Comparison of ENCODE assay signal across 24 cellular contexts in the genomic region with DNA sequence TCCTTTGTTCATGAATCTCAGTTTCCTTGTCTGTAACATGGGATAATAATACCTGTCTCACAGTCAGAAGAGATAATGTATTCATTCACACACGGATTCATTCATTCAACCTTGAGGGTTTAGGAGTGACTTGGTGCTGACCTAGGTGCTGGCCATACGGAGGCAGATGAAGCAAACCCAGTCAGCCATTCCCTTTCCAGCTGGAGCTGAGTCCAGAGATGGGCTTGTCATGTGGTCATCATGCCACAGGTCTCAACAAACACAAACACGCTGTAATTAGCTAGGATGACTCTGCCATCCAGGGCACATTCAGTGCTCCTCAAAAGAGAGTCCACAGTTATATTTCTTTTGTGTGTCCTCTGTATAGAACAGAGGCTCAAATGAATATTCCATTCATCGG. TPM values are rescaled to one million over a fixed set of nuclear protein-coding genes. Genes with fewer than 3 reads are reported as not detected.
A peak's percentile ranks its signal among the peaks of the same experiment; 100 is the strongest.
DNase-seq lines count a peak whose midpoint lies in the region; ATAC-seq, FAIRE-seq and TF ChIP-seq lines count a peak whose summit lies in the region.
"Had no signal": no experiment of that assay in that cellular context is flagged by ENCODE, and none has a peak within 500 bp of the region (broad histone marks: within the 10 kb centered on the region; RNA-seq: fewer than 3 reads in every experiment).

No MANE protein-coding gene starts in this region.

- no peaks in the 10 kb centered on the region for H3K36me3 Mint-ChIP-seq in GM23338 (ENCODE audit: low read depth)
- H3K36me3 Mint-ChIP-seq in stimulated activated effector memory CD8-positive, alpha-beta T cell treated with anti-CD3 and anti-CD28 coated beads, Interleukin-12 subunit alpha, Interleukin-12 subunit beta, amount 100 ng/mL, for 72 hours = no peaks in the 10 kb centered on the region
- H3K36me3 Mint-ChIP-seq in activated naive CD8-positive, alpha-beta T cell treated with anti-CD3 and anti-CD28 coated beads, Interleukin-2, amount 50 U/mL, for 24 hours (ENCODE audit: low read depth) = no peaks in the 10 kb centered on the region
- H3K36me3 Mint-ChIP-seq: IgD-negative memory B cell had no signal

- no peak for TF ChIP-seq POLR2A in GM12878 (IDR thresholded peaks at IDR 0.05; ENCODE audit: low read depth, low read length)

- intact Hi-C loops in GM12878 (cut with micrococcal nuclease; ENCODE audit: unreplicated experiment) = no loop called here

- no peak overlapping the region for H3K27ac Mint-ChIP-seq in GM23338
- no peak overlapping the region for H3K27ac Mint-ChIP-seq in stimulated activated effector memory CD8-positive, alpha-beta T cell treated with anti-CD3 and anti-CD28 coated beads, Interleukin-12 subunit alpha, Interleukin-12 subunit beta, amount 100 ng/mL, for 72 hours
- no peak overlapping the region for H3K27ac Mint-ChIP-seq in activated naive CD8-positive, alpha-beta T cell treated with anti-CD3 and anti-CD28 coated beads, Interleukin-2, amount 50 U/mL, for 24 hours
- H3K27ac Mint-ChIP-seq: B cell, IgD-negative memory B cell had no signal

- no peak for TF ChIP-seq EP300 in GM12878 (IDR thresholded peaks at IDR 0.05; ENCODE audit: borderline replicate concordance in 1 of 2, control insufficient read depth in 1 of 2, low read depth in 2 of 2, low read length in 2 of 2)

- H3K27me3 ChIP-seq in GM23338 (ENCODE audit: insufficient read depth) = no peaks in the 10 kb centered on the region
- H3K27me3 ChIP-seq in GM12878 (replicated peaks in 1 of 2; ENCODE audit: control insufficient read depth in 2 of 2, insufficient read depth in 2 of 2, low read length in 1 of 2) = no peaks in the 10 kb centered on the region; a peak in 1 of 4 replicates

- CTCF ChIA-PET in GM12878 (lab: Yijun Ruan, JAX) = no interaction called here

- RAD21 ChIA-PET in GM12878 (lab: Charles Lee; ENCODE audit: unreplicated experiment) = no interaction called here

- no peak for TF ChIP-seq CTCF in GM23338 (conservative IDR thresholded peaks at IDR 0.05; ENCODE audit: low read depth in 2 of 2)
- no peak for TF ChIP-seq CTCF in GM12878 (IDR thresholded peaks at IDR 0.05 in 2 of 3, conservative IDR thresholded peaks at IDR 0.05 in 1 of 3; ENCODE audit: control insufficient read depth in 2 of 3, extremely low read depth in 1 of 3, insufficient read depth in 1 of 3, low read depth in 3 of 3, low read length in 3 of 3)

- H3F3A ChIP-seq in GM23338 (replicated peaks; ENCODE audit: low read depth) = no peaks in the 10 kb centered on the region

- SMC1A ChIA-PET in GM12878 (lab: Charles Lee; ENCODE audit: uncharacterized antibody, unreplicated experiment) = no interaction called here

- H3K27ac ChIP-seq in GM23338 (ENCODE audit: low read depth) = no peak overlapping the region
- H3K27ac ChIP-seq in GM12878 (ENCODE audit: control insufficient read depth, insufficient read depth) = no peak overlapping the region

- H3K9ac ChIP-seq in GM12878 (ENCODE audit: control insufficient read depth, insufficient read depth, low read length) = no peak overlapping the region

- H3K4me1 Mint-ChIP-seq in GM23338 = no peaks in the 10 kb centered on the region
- no peaks in the 10 kb centered on the region for H3K4me1 Mint-ChIP-seq in stimulated activated effector memory CD8-positive, alpha-beta T cell treated with anti-CD3 and anti-CD28 coated beads, Interleukin-12 subunit alpha, Interleukin-12 subunit beta, amount 100 ng/mL, for 72 hours
- H3K4me1 Mint-ChIP-seq in activated naive CD8-positive, alpha-beta T cell treated with anti-CD3 and anti-CD28 coated beads, Interleukin-2, amount 50 U/mL, for 24 hours = no peaks in the 10 kb centered on the region
- H3K4me1 Mint-ChIP-seq: B cell, IgD-negative memory B cell had no signal

- TF ChIP-seq RAD21 in GM12878 (IDR thresholded peaks at IDR 0.05; ENCODE audit: insufficient read depth, low read depth, low read length) = no peak

- no peaks in the 10 kb centered on the region for H3K4me1 ChIP-seq in GM23338 (ENCODE audit: insufficient read depth)
- no peaks in the 10 kb centered on the region for H3K4me1 ChIP-seq in GM12878 (ENCODE audit: control insufficient read depth, insufficient read depth, low read length)
- H3K4me1 ChIP-seq: Caco-2 had no signal

- no peak for FAIRE-seq in GM12878 (lab: Jason Lieb, UNC)
- FAIRE-seq: G401.6, GM19239 had no signal

- DNase-seq in NCI-H1417 (lab: John Stamatoyannopoulos, UW) = peak in 2 of 3 experiments; percentile 43 to 81
- no peak for DNase-seq in NCI-H1417 treated with DMSO at 0.1 percent for 48 hours (lab: John Stamatoyannopoulos, UW)
- DNase-seq in GM23338 (ENCODE audit: low spot score) = no peak
- DNase-seq in NCI-H69 (lab: John Stamatoyannopoulos, UW) = peak; percentile 96
- DNase-seq in GM12878 (ENCODE audit: low read depth, low spot score) = no peak
- no peak for DNase-seq in HuH-7 (ENCODE audit: low spot score)
- no peak for DNase-seq in stimulated activated effector memory CD8-positive, alpha-beta T cell treated with anti-CD3 and anti-CD28 coated beads, Interleukin-12 subunit alpha, Interleukin-12 subunit beta, amount 100 ng/mL, for 72 hours (ENCODE audit: low spot score in 2 of 2)
- DNase-seq in activated naive CD8-positive, alpha-beta T cell treated with anti-CD3 and anti-CD28 coated beads, Interleukin-2, amount 50 U/mL, for 24 hours = no peak
- DNase-seq: 8988T, Caco-2, GOT3, MM.1S, NCI-H1092, NCI-H187 treated with DMSO at 0.1 percent for 48 hours, NCI-H345, NCI-H526 treated with DMSO at 0.1 percent for 48 hours, RPMI8226, SIG-M5 had no signal

- H3K9me3 Mint-ChIP-seq in GM23338 = no peaks in the 10 kb centered on the region
- H3K9me3 Mint-ChIP-seq in stimulated activated effector memory CD8-positive, alpha-beta T cell treated with anti-CD3 and anti-CD28 coated beads, Interleukin-12 subunit alpha, Interleukin-12 subunit beta, amount 100 ng/mL, for 72 hours = no peaks in the 10 kb centered on the region
- H3K9me3 Mint-ChIP-seq in activated naive CD8-positive, alpha-beta T cell treated with anti-CD3 and anti-CD28 coated beads, Interleukin-2, amount 50 U/mL, for 24 hours = no peaks in the 10 kb centered on the region
- H3K9me3 Mint-ChIP-seq: IgD-negative memory B cell had no signal

- WGBS in GM12878 (ENCODE audit: insufficient coverage, insufficient replicate concordance, low lambda C conversion rate, missing lambda C conversion rate) = 34% methylated on average over 4 of the region's 4 CpGs

- no peak overlapping the region for H3K4me2 ChIP-seq in GM23338
- no peak overlapping the region for H3K4me2 ChIP-seq in GM12878 (ENCODE audit: control insufficient read depth, insufficient read depth)

- H3K9me3 ChIP-seq in GM12878 (replicated peaks; ENCODE audit: control insufficient read depth, insufficient read depth, low read length) = no peaks in the 10 kb centered on the region

- no TSS peak for BruUV-seq in GM12878 (replicated peaks; lab: Mats Ljungman, UMichigan)

- POLR2A ChIA-PET in GM12878 (lab: Charles Lee) = no interaction called here

- H3K9me2 ChIP-seq in GM23338 (ENCODE audit: insufficient read depth) = no peaks in the 10 kb centered on the region

- H3K4me3 ChIP-seq in GM23338 (no peak overlapping the region), GM12878 (no peak overlapping the region)

- H3K4me3 Mint-ChIP-seq in GM23338 = no peak overlapping the region
- no peak overlapping the region for H3K4me3 Mint-ChIP-seq in stimulated activated effector memory CD8-positive, alpha-beta T cell treated with anti-CD3 and anti-CD28 coated beads, Interleukin-12 subunit alpha, Interleukin-12 subunit beta, amount 100 ng/mL, for 72 hours
- H3K4me3 Mint-ChIP-seq in activated naive CD8-positive, alpha-beta T cell treated with anti-CD3 and anti-CD28 coated beads, Interleukin-2, amount 50 U/mL, for 24 hours = no peak overlapping the region
- H3K4me3 Mint-ChIP-seq: B cell, IgD-negative memory B cell had no signal

- no peaks in the 10 kb centered on the region for H3K79me2 ChIP-seq in GM23338 (replicated peaks; ENCODE audit: insufficient read depth)
- H3K79me2 ChIP-seq in GM12878 (ENCODE audit: control insufficient read depth, insufficient read depth, low read length) = no peaks in the 10 kb centered on the region

- H3K36me3 ChIP-seq in GM23338 (ENCODE audit: insufficient read depth) = no peaks in the 10 kb centered on the region
- H3K36me3 ChIP-seq in GM12878 (ENCODE audit: control insufficient read depth in 2 of 2, insufficient read depth in 2 of 2, low read length in 1 of 2) = no peaks in the 10 kb centered on the region

- peaks cover 3% of the 10 kb centered on the region for H3K27me3 Mint-ChIP-seq in GM23338 (ENCODE audit: insufficient read depth, low read depth, poor library complexity)
- peaks cover 14% of the 10 kb centered on the region for H3K27me3 Mint-ChIP-seq in activated naive CD8-positive, alpha-beta T cell treated with anti-CD3 and anti-CD28 coated beads, Interleukin-2, amount 50 U/mL, for 24 hours

- H2AFZ ChIP-seq in GM23338 = no peak overlapping the region
- H2AFZ ChIP-seq in GM12878 (ENCODE audit: control insufficient read depth, low read depth, low read length) = no peak overlapping the region

- in situ Hi-C loops in GM12878 (cut with MboI) = no loop called here

- no peak for ATAC-seq in GM23338
- no peak for ATAC-seq in GM12878
- ATAC-seq in stimulated activated effector memory CD8-positive, alpha-beta T cell treated with anti-CD3 and anti-CD28 coated beads, Interleukin-12 subunit alpha, Interleukin-12 subunit beta, amount 100 ng/mL, for 72 hours = no peak
- ATAC-seq in activated naive CD8-positive, alpha-beta T cell treated with anti-CD3 and anti-CD28 coated beads, Interleukin-2, amount 50 U/mL, for 24 hours = no peak

- H4K20me1 ChIP-seq in GM23338 (replicated peaks; ENCODE audit: insufficient read depth) (no peaks in the 10 kb centered on the region), GM12878 (ENCODE audit: control insufficient read depth, insufficient read depth) (no peaks in the 10 kb centered on the region)

RNA-seq across cellular contexts. Expression of a gene that starts 19.5 kb away (rescaled TPM):
- total RNA-seq in GM23338 (2014; rRNA removed; shearing (Covaris generic)) = 43.6 and 47.4 TPM in 2 replicates
- polyA plus RNA-seq in GM23338 (2016; fragmentation: Nextera tagmentation; extraction: Ambion mirVana) = 33.4 and 42.7 TPM in 2 replicates
- total RNA-seq in GM12878 (2013; cell fraction: nucleolus; rRNA removed) = 36.3 and 39.0 TPM in 2 replicates
- 123 and 138 TPM in 2 replicates for total RNA-seq in GM12878 (2014; rRNA removed)
- total RNA-seq in GM12878 (2014; rRNA removed; fragmentation: Illumina TruSeq; extraction: Trizol) = 119 and 125 TPM in 2 replicates
- 86.1 and 96.0 TPM in 2 replicates for total RNA-seq in GM12878 (2021)
- polyA plus RNA-seq in GM12878 (2011; ENCODE audit: low read depth) = 39.7 TPM
- polyA plus RNA-seq in GM12878 (2011; rRNA removed) = 114 and 159 TPM in 2 replicates
- polyA plus RNA-seq in GM12878 (2011; cell fraction: cytosol; rRNA removed) = 40.6 and 42.3 TPM in 2 replicates
- polyA plus RNA-seq in GM12878 (2011; cell fraction: nucleus; rRNA removed) = 45.3 and 58.8 TPM in 2 replicates
- 61.1 and 67.2 TPM in 2 replicates for polyA plus RNA-seq in GM12878 (2012)
- 98.8 and 123 TPM in 2 replicates for polyA plus RNA-seq in GM12878 (2014; fragmentation: Illumina TruSeq; extraction: Trizol)
- 100 to 1,000 TPM; 130 to 151 TPM for polyA plus RNA-seq in GM12878 (2014; fragmentation: Nextera tagmentation; extraction: Ambion mirVana)
- 72.5 and 73.9 TPM in 2 replicates for polyA plus RNA-seq in GM12878 (2014; rRNA removed)
- polyA plus RNA-seq in GM12878 (2016; fragmentation: Nextera tagmentation; extraction: Ambion mirVana) = 100 to 1,000 TPM; 141 to 146 TPM
- polyA minus RNA-seq in GM12878 (2011; rRNA and poly(A)+ RNA removed) = 88.3 and 110 TPM in 2 replicates
- 68.4 and 76.6 TPM in 2 replicates for polyA minus RNA-seq in GM12878 (2011; cell fraction: cytosol; rRNA and poly(A)+ RNA removed)
- 32.2 and 42.4 TPM in 2 replicates for polyA minus RNA-seq in GM12878 (2011; cell fraction: nucleus; rRNA and poly(A)+ RNA removed)

RNA-seq across cellular contexts. Expression of a gene that starts 29.9 kb away (rescaled TPM):
- 8.5 and 12.9 TPM in 2 replicates for total RNA-seq in GM23338 (2014; rRNA removed; shearing (Covaris generic))
- polyA plus RNA-seq in GM23338 (2016; fragmentation: Nextera tagmentation; extraction: Ambion mirVana) (211 and 233 TPM in 2 replicates), GM12878 (2011; rRNA removed) (137 and 138 TPM in 2 replicates), GM12878 (2014; fragmentation: Illumina TruSeq; extraction: Trizol) (35.2 and 53.1 TPM in 2 replicates), GM12878 (2014; fragmentation: Nextera tagmentation; extraction: Ambion mirVana) (100 to 1,000 TPM; 169 to 219 TPM), GM12878 (2014; rRNA removed) (79.8 and 89.2 TPM in 2 replicates), GM12878 (2016; fragmentation: Nextera tagmentation; extraction: Ambion mirVana) (100 to 1,000 TPM; 391 to 407 TPM)
- 45.3 and 50.2 TPM in 2 replicates for total RNA-seq in GM12878 (2013; cell fraction: nucleolus; rRNA removed)
- total RNA-seq in GM12878 (2014; rRNA removed) (49.0 and 61.6 TPM in 2 replicates), GM12878 (2014; rRNA removed; fragmentation: Illumina TruSeq; extraction: Trizol) (96.3 and 96.9 TPM in 2 replicates), GM12878 (2021) (96.4 and 107 TPM in 2 replicates)
- 5.8 TPM for polyA plus RNA-seq in GM12878 (2011; ENCODE audit: low read depth)
- 34.9 and 35.0 TPM in 2 replicates for polyA plus RNA-seq in GM12878 (2011; cell fraction: cytosol; rRNA removed)
- polyA plus RNA-seq in GM12878 (2011; cell fraction: nucleus; rRNA removed) = 24.3 and 27.8 TPM in 2 replicates
- polyA plus RNA-seq in GM12878 (2012) = 86.3 and 113 TPM in 2 replicates
- 12.8 and 20.0 TPM in 2 replicates for polyA minus RNA-seq in GM12878 (2011; rRNA and poly(A)+ RNA removed)
- 15.2 and 16.2 TPM in 2 replicates for polyA minus RNA-seq in GM12878 (2011; cell fraction: cytosol; rRNA and poly(A)+ RNA removed)
- 38.1 and 48.9 TPM in 2 replicates for polyA minus RNA-seq in GM12878 (2011; cell fraction: nucleus; rRNA and poly(A)+ RNA removed)

RNA-seq across cellular contexts. Expression of a gene that starts 42.8 kb away (rescaled TPM):
- not detected in 2 replicates for total RNA-seq in GM23338 (2014; rRNA removed; shearing (Covaris generic))
- not detected in 2 replicates for polyA plus RNA-seq in GM23338 (2016; fragmentation: Nextera tagmentation; extraction: Ambion mirVana)
- total RNA-seq in GM12878 (2013; cell fraction: nucleolus; rRNA removed) = not detected in 2 replicates
- 0.06 and 0.11 TPM in 2 replicates for total RNA-seq in GM12878 (2014; rRNA removed)
- 0.04 TPM in 1 of 2 replicates, not detected in the other for total RNA-seq in GM12878 (2014; rRNA removed; fragmentation: Illumina TruSeq; extraction: Trizol)
- total RNA-seq in GM12878 (2021) = not detected in 2 replicates
- polyA plus RNA-seq in GM12878 (2011; ENCODE audit: low read depth) = 0.24 TPM
- polyA plus RNA-seq in GM12878 (2011; rRNA removed) = 0.03 and 0.07 TPM in 2 replicates
- 0.03 TPM in 1 of 2 replicates, not detected in the other for polyA plus RNA-seq in GM12878 (2011; cell fraction: cytosol; rRNA removed)
- 0.07 and 0.10 TPM in 2 replicates for polyA plus RNA-seq in GM12878 (2011; cell fraction: nucleus; rRNA removed)
- 0.21 and 0.34 TPM in 2 replicates for polyA plus RNA-seq in GM12878 (2012)
- 0.04 TPM in 1 of 2 replicates, not detected in the other for polyA plus RNA-seq in GM12878 (2014; fragmentation: Illumina TruSeq; extraction: Trizol)
- polyA plus RNA-seq in GM12878 (2014; fragmentation: Nextera tagmentation; extraction: Ambion mirVana) = under 1 TPM in 1 of 2 experiments, not detected in 1; 0.02 TPM
- polyA plus RNA-seq in GM12878 (2014; rRNA removed) = 0.05 TPM in 1 of 2 replicates, not detected in the other
- polyA plus RNA-seq in GM12878 (2016; fragmentation: Nextera tagmentation; extraction: Ambion mirVana) = under 1 TPM; 0.13 to 0.20 TPM
- polyA minus RNA-seq in GM12878 (2011; rRNA and poly(A)+ RNA removed) = not detected in 2 replicates
- polyA minus RNA-seq in GM12878 (2011; cell fraction: cytosol; rRNA and poly(A)+ RNA removed) = not detected in 2 replicates
- 0.12 TPM in 1 of 2 replicates, not detected in the other for polyA minus RNA-seq in GM12878 (2011; cell fraction: nucleus; rRNA and poly(A)+ RNA removed)
- total RNA-seq: LHCN-M2; T-helper 1 cell treated with Interleukin-12 subunit alpha and Interleukin-12 subunit beta and Interleukin-4 antibody, amounts not matched to agents 30 ng/mL and 1 ng/mL, for 36 hours had no signal

RNA-seq across cellular contexts. Expression of a gene that starts 55.0 kb away (rescaled TPM):
- 41.4 and 47.7 TPM in 2 replicates for total RNA-seq in GM23338 (2014; rRNA removed; shearing (Covaris generic))
- polyA plus RNA-seq in GM23338 (2016; fragmentation: Nextera tagmentation; extraction: Ambion mirVana) (0.58 and 0.63 TPM in 2 replicates), GM12878 (2011; rRNA removed) (92.8 and 169 TPM in 2 replicates), GM12878 (2014; fragmentation: Illumina TruSeq; extraction: Trizol) (301 and 321 TPM in 2 replicates), GM12878 (2014; fragmentation: Nextera tagmentation; extraction: Ambion mirVana) (10 to 100 TPM in 1 of 2 experiments, 1 to 10 TPM in 1; 6.0 to 14.0 TPM), GM12878 (2014; rRNA removed) (215 and 256 TPM in 2 replicates), GM12878 (2016; fragmentation: Nextera tagmentation; extraction: Ambion mirVana) (10 to 100 TPM in 1 of 2 experiments, 1 to 10 TPM in 1; 8.0 to 11.8 TPM)
- total RNA-seq in GM12878 (2013; cell fraction: nucleolus; rRNA removed) = 99.1 and 102 TPM in 2 replicates
- total RNA-seq in GM12878 (2014; rRNA removed) (110 and 139 TPM in 2 replicates), GM12878 (2014; rRNA removed; fragmentation: Illumina TruSeq; extraction: Trizol) (177 and 192 TPM in 2 replicates), GM12878 (2021) (225 and 233 TPM in 2 replicates)
- 150 TPM for polyA plus RNA-seq in GM12878 (2011; ENCODE audit: low read depth)
- 156 and 185 TPM in 2 replicates for polyA plus RNA-seq in GM12878 (2011; cell fraction: cytosol; rRNA removed)
- polyA plus RNA-seq in GM12878 (2011; cell fraction: nucleus; rRNA removed) = 103 and 127 TPM in 2 replicates
- polyA plus RNA-seq in GM12878 (2012) = 163 and 223 TPM in 2 replicates
- polyA minus RNA-seq in GM12878 (2011; rRNA and poly(A)+ RNA removed) = 135 TPM in 2 replicates
- 45.5 and 58.7 TPM in 2 replicates for polyA minus RNA-seq in GM12878 (2011; cell fraction: cytosol; rRNA and poly(A)+ RNA removed)
- 34.0 and 64.2 TPM in 2 replicates for polyA minus RNA-seq in GM12878 (2011; cell fraction: nucleus; rRNA and poly(A)+ RNA removed)

Comparison
In these comparisons a context has a peak if more than half of its experiments do, and no peak if none do; other contexts are left out.
1. DNase-seq: peak in NCI-H1417 (2 of 3) and NCI-H69 (single experiment); none in NCI-H1417 treated with DMSO at 0.1 percent for 48 hours (single experiment), GM23338 (single experiment), GM12878 (single experiment), HuH-7 (single experiment), stimulated activated effector memory CD8-positive, alpha-beta T cell treated with anti-CD3 and anti-CD28 coated beads, Interleukin-12 subunit alpha, Interleukin-12 subunit beta, amount 100 ng/mL, for 72 hours (0 of 2) and activated naive CD8-positive, alpha-beta T cell treated with anti-CD3 and anti-CD28 coated beads, Interleukin-2, amount 50 U/mL, for 24 hours (single experiment).